ENCODE assay signal across 34 cellular contexts in genomic region chr12:5628501-5628900, GRCh38.
"Had no signal": no experiment of that assay in that cellular context is flagged by ENCODE, and none has a peak within 500 bp of the region (broad histone marks: within the 10 kb centered on the region; RNA-seq: fewer than 3 reads in every experiment).

No MANE protein-coding gene starts in this region.

- H3K4me1 ChIP-seq: ascending aorta had no signal

- DNase-seq: activated B cell treated with CpG ODN at 0.5 μM for 24 hours; activated CD4-positive, alpha-beta memory T cell treated with anti-CD3 and anti-CD28 coated beads, Interleukin-2, amount 10 ng/mL, durations not matched to agents 7 days and 5 days; activated CD4-positive, alpha-beta T cell treated with anti-CD3 and anti-CD28 coated beads for 1 hour; activated CD4-positive, alpha-beta T cell treated with anti-CD3 and anti-CD28 coated beads for 36 hours; activated CD4-positive, alpha-beta T cell treated with anti-CD3 and anti-CD28 coated beads for 48 hours; activated CD4-positive, alpha-beta T cell treated with anti-CD3 and anti-CD28 coated beads, Interleukin-2, amount 10 ng/mL, durations not matched to agents 7 days and 5 days; activated CD4-positive, alpha-beta T cell treated with anti-CD3 and anti-CD28 coated beads, Interleukin-2, amount 50 U/mL, for 48 hours; activated CD8-positive, alpha-beta memory T cell treated with anti-CD3 and anti-CD28 coated beads for 24 hours; activated CD8-positive, alpha-beta memory T cell treated with anti-CD3 and anti-CD28 coated beads, Interleukin-2, amount 10 ng/mL, durations not matched to agents 7 days and 5 days; activated CD8-positive, alpha-beta memory T cell treated with anti-CD3 and anti-CD28 coated beads, Interleukin-2, amount 50 U/mL, for 48 hours; activated CD8-positive, alpha-beta T cell treated with anti-CD3 and anti-CD28 coated beads, Interleukin-2, amount 10 ng/mL, durations not matched to agents 7 days and 5 days; activated effector memory CD4-positive, alpha-beta T cell treated with Interleukin-2 at 50 U/mL for 16 hours; activated gamma-delta T cell; activated naive CD4-positive, alpha-beta T cell treated with anti-CD3 and anti-CD28 coated beads, Interleukin-2, amount 10 ng/mL, durations not matched to agents 7 days and 5 days; activated naive CD4-positive, alpha-beta T cell treated with Interleukin-2 at 50 U/mL for 16 hours; activated naive CD8-positive, alpha-beta T cell treated with anti-CD3 and anti-CD28 coated beads, Interleukin-2, amount 10 ng/mL, durations not matched to agents 7 days and 5 days; activated naive CD8-positive, alpha-beta T cell treated with anti-CD3 and anti-CD28 coated beads, Interleukin-2, amount 50 U/mL, for 24 hours; activated T-cell treated with anti-CD3 and anti-CD28 coated beads, Interleukin-2, amount 50 U/mL, for 24 hours; activated T-cell treated with anti-CD3 and anti-CD28 coated beads, Interleukin-2, amount 50 U/mL, for 48 hours; amygdala; anterior cingulate cortex; caudate nucleus; cerebellar nuclear complex; T-cell; T-helper 17 cell had no signal

- H3K4me3 ChIP-seq: ascending aorta, cardiac muscle cell had no signal

- H3K27me3 Mint-ChIP-seq: activated B cell treated with CpG ODN at 0.5 μM for 24 hours; activated CD4-positive, alpha-beta memory T cell treated with anti-CD3 and anti-CD28 coated beads, Interleukin-2, amount 10 ng/mL, durations not matched to agents 7 days and 5 days; activated CD4-positive, alpha-beta T cell treated with anti-CD3 and anti-CD28 coated beads, Interleukin-2, amount 10 ng/mL, durations not matched to agents 7 days and 5 days; activated CD8-positive, alpha-beta memory T cell treated with anti-CD3 and anti-CD28 coated beads, Interleukin-2, amount 10 ng/mL, durations not matched to agents 7 days and 5 days; activated naive CD4-positive, alpha-beta T cell treated with anti-CD3 and anti-CD28 coated beads, Interleukin-2, amount 50 U/mL, for 24 hours; activated naive CD8-positive, alpha-beta T cell treated with anti-CD3 and anti-CD28 coated beads, Interleukin-2, amount 50 U/mL, for 24 hours had no signal

- H3K36me3 ChIP-seq: ascending aorta, cardiac muscle cell had no signal

- H3K27me3 ChIP-seq: ascending aorta, cardiac muscle cell had no signal

- H3K9me3 ChIP-seq: ascending aorta had no signal

- H3K27ac Mint-ChIP-seq: activated B cell treated with CpG ODN at 0.5 μM for 24 hours; activated CD4-positive, alpha-beta memory T cell treated with anti-CD3 and anti-CD28 coated beads, Interleukin-2, amount 10 ng/mL, durations not matched to agents 7 days and 5 days; activated CD4-positive, alpha-beta T cell treated with anti-CD3 and anti-CD28 coated beads for 36 hours; activated CD4-positive, alpha-beta T cell treated with anti-CD3 and anti-CD28 coated beads, Interleukin-2, amount 10 ng/mL, durations not matched to agents 7 days and 5 days; activated CD8-positive, alpha-beta memory T cell treated with anti-CD3 and anti-CD28 coated beads, Interleukin-2, amount 10 ng/mL, durations not matched to agents 7 days and 5 days; activated CD8-positive, alpha-beta T cell treated with anti-CD3 and anti-CD28 coated beads, Interleukin-2, amount 10 ng/mL, durations not matched to agents 7 days and 5 days; activated naive CD4-positive, alpha-beta T cell treated with anti-CD3 and anti-CD28 coated beads, Interleukin-2, amount 10 ng/mL, durations not matched to agents 7 days and 5 days; activated naive CD4-positive, alpha-beta T cell treated with anti-CD3 and anti-CD28 coated beads, Interleukin-2, amount 50 U/mL, for 24 hours; activated naive CD8-positive, alpha-beta T cell; activated naive CD8-positive, alpha-beta T cell treated with anti-CD3 and anti-CD28 coated beads, Interleukin-2, amount 10 ng/mL, durations not matched to agents 7 days and 5 days; activated naive CD8-positive, alpha-beta T cell treated with anti-CD3 and anti-CD28 coated beads, Interleukin-2, amount 50 U/mL, for 24 hours; activated T-cell treated with anti-CD3 and anti-CD28 coated beads, Interleukin-2, amount 50 U/mL, for 24 hours; activated T-helper 2 cell treated with anti-CD3 and anti-CD28 coated beads, Interferon-gamma antibody, Interleukin-2, Interleukin-4, amounts not matched to agents 10 μg/mL and 5 μg/mL and 100 μg/mL, durations not matched to agents 14 hours and 24 hours and 36 hours; brain; T-cell; T-helper 17 cell had no signal

- H3K4me1 Mint-ChIP-seq: activated B cell treated with CpG ODN at 0.5 μM for 24 hours; activated CD4-positive, alpha-beta memory T cell treated with anti-CD3 and anti-CD28 coated beads, Interleukin-2, amount 10 ng/mL, durations not matched to agents 7 days and 5 days; activated CD4-positive, alpha-beta T cell treated with anti-CD3 and anti-CD28 coated beads for 36 hours; activated CD4-positive, alpha-beta T cell treated with anti-CD3 and anti-CD28 coated beads, Interleukin-2, amount 10 ng/mL, durations not matched to agents 7 days and 5 days; activated CD8-positive, alpha-beta memory T cell treated with anti-CD3 and anti-CD28 coated beads, Interleukin-2, amount 10 ng/mL, durations not matched to agents 7 days and 5 days; activated naive CD4-positive, alpha-beta T cell treated with anti-CD3 and anti-CD28 coated beads, Interleukin-2, amount 10 ng/mL, durations not matched to agents 7 days and 5 days; activated naive CD4-positive, alpha-beta T cell treated with anti-CD3 and anti-CD28 coated beads, Interleukin-2, amount 50 U/mL, for 24 hours; activated naive CD8-positive, alpha-beta T cell treated with anti-CD3 and anti-CD28 coated beads, Interleukin-2, amount 50 U/mL, for 24 hours; central memory CD8-positive, alpha-beta T cell; T-cell; T-helper 17 cell had no signal

- ATAC-seq: activated CD4-positive, alpha-beta T cell treated with anti-CD3 and anti-CD28 coated beads for 36 hours; activated CD4-positive, CD25-positive, alpha-beta regulatory T cell treated with anti-CD3 and anti-CD28 coated beads, Interleukin-2, amount 50 U/mL, for 24 hours; activated CD8-positive, alpha-beta memory T cell treated with anti-CD3 and anti-CD28 coated beads, Interleukin-2, amount 10 ng/mL, durations not matched to agents 7 days and 5 days; activated CD8-positive, alpha-beta T cell treated with anti-CD3 and anti-CD28 coated beads, Interleukin-2, amount 10 ng/mL, durations not matched to agents 7 days and 5 days; activated naive CD8-positive, alpha-beta T cell treated with anti-CD3 and anti-CD28 coated beads, Interleukin-2, amount 50 U/mL, for 24 hours; T-cell; T-helper 17 cell had no signal

- H3K9me3 Mint-ChIP-seq: activated B cell treated with CpG ODN at 0.5 μM for 24 hours; activated CD4-positive, alpha-beta T cell treated with anti-CD3 and anti-CD28 coated beads, Interleukin-2, amount 10 ng/mL, durations not matched to agents 7 days and 5 days; activated naive CD4-positive, alpha-beta T cell treated with anti-CD3 and anti-CD28 coated beads, Interleukin-2, amount 10 ng/mL, durations not matched to agents 7 days and 5 days; activated naive CD4-positive, alpha-beta T cell treated with anti-CD3 and anti-CD28 coated beads, Interleukin-2, amount 50 U/mL, for 24 hours; activated naive CD8-positive, alpha-beta T cell treated with anti-CD3 and anti-CD28 coated beads, Interleukin-2, amount 10 ng/mL, durations not matched to agents 7 days and 5 days; activated naive CD8-positive, alpha-beta T cell treated with anti-CD3 and anti-CD28 coated beads, Interleukin-2, amount 50 U/mL, for 24 hours; activated T-cell treated with anti-CD3 and anti-CD28 coated beads, Interleukin-2, amount 50 U/mL, for 24 hours; activated T-helper 2 cell treated with anti-CD3 and anti-CD28 coated beads, Interferon-gamma antibody, Interleukin-2, Interleukin-4, amounts not matched to agents 10 μg/mL and 5 μg/mL and 100 μg/mL, durations not matched to agents 14 hours and 24 hours and 36 hours; brain; central memory CD8-positive, alpha-beta T cell; T-cell had no signal

- H3K36me3 Mint-ChIP-seq: activated CD8-positive, alpha-beta memory T cell treated with anti-CD3 and anti-CD28 coated beads, Interleukin-2, amount 10 ng/mL, durations not matched to agents 7 days and 5 days; activated naive CD4-positive, alpha-beta T cell treated with anti-CD3 and anti-CD28 coated beads, Interleukin-2, amount 10 ng/mL, durations not matched to agents 7 days and 5 days; activated naive CD4-positive, alpha-beta T cell treated with anti-CD3 and anti-CD28 coated beads, Interleukin-2, amount 50 U/mL, for 24 hours; activated naive CD8-positive, alpha-beta T cell; activated naive CD8-positive, alpha-beta T cell treated with anti-CD3 and anti-CD28 coated beads, Interleukin-2, amount 10 ng/mL, durations not matched to agents 7 days and 5 days; brain; T-cell had no signal

- H3K27ac ChIP-seq: ascending aorta, cardiac muscle cell, VCaP had no signal

- H3K4me3 Mint-ChIP-seq: activated B cell treated with CpG ODN at 0.5 μM for 24 hours; activated CD4-positive, alpha-beta memory T cell treated with anti-CD3 and anti-CD28 coated beads, Interleukin-2, amount 10 ng/mL, durations not matched to agents 7 days and 5 days; activated CD4-positive, alpha-beta T cell treated with anti-CD3 and anti-CD28 coated beads for 36 hours; activated CD4-positive, alpha-beta T cell treated with anti-CD3 and anti-CD28 coated beads, Interleukin-2, amount 10 ng/mL, durations not matched to agents 7 days and 5 days; activated CD8-positive, alpha-beta memory T cell treated with anti-CD3 and anti-CD28 coated beads, Interleukin-2, amount 10 ng/mL, durations not matched to agents 7 days and 5 days; activated CD8-positive, alpha-beta T cell treated with anti-CD3 and anti-CD28 coated beads, Interleukin-2, amount 10 ng/mL, durations not matched to agents 7 days and 5 days; activated naive CD4-positive, alpha-beta T cell treated with anti-CD3 and anti-CD28 coated beads, Interleukin-2, amount 10 ng/mL, durations not matched to agents 7 days and 5 days; activated naive CD4-positive, alpha-beta T cell treated with anti-CD3 and anti-CD28 coated beads, Interleukin-2, amount 50 U/mL, for 24 hours; activated naive CD8-positive, alpha-beta T cell; activated naive CD8-positive, alpha-beta T cell treated with anti-CD3 and anti-CD28 coated beads, Interleukin-2, amount 10 ng/mL, durations not matched to agents 7 days and 5 days; activated naive CD8-positive, alpha-beta T cell treated with anti-CD3 and anti-CD28 coated beads, Interleukin-2, amount 50 U/mL, for 24 hours; activated T-cell treated with anti-CD3 and anti-CD28 coated beads, Interleukin-2, amount 50 U/mL, for 24 hours; brain; central memory CD8-positive, alpha-beta T cell; T-cell; T-helper 17 cell had no signal
